Comparison of ENCODE assay signal across 8 cellular contexts in the genomic region with DNA sequence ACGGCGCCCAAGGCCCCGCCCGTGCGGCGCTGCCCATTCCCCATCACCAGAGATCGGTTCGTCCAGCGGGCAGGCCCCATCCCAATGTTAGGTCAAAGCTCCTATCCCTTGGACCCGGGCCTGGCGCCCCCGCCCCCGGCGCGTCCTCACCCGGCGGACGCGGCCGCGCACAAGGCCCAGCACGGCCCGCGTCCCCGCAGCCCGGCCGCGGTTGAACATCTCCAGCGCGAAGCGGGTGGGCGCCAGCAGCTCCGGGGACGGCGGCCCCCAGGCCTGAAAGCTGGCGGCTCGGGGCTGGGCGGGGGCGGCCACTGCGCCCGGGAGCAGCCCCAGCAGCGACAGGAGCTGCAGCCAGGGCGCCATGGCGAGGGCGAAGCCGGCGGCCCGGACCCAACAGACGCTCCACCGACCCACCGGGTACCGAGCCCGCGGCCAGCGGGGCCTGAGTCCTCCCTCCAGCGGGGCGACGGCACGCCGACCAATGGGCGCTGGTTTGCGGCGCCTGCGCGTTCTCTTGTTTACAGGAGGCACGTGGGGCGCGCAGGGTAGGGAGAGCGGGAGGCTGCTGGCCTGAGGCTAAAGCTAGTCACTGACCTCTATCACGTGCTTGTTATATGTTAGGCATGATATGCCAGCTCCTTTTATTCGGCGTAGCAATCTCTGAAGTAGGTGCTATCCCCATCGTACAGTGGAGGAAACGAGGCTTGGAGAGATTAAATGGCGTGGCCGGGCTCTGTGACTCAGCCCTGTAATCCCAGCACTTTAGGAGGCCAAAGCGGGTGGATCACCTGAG. TPM values are rescaled to one million over a fixed set of nuclear protein-coding genes. Genes with fewer than 3 reads are reported as not detected.
DNase-seq lines count a peak whose midpoint lies in the region; ATAC-seq and TF ChIP-seq lines count a peak whose summit lies in the region.

A gene (minus strand): TSS at position 483 of the 793 bp plus-strand sequence. CDS start 120 bp downstream, at position 363.

- no peak within 1 kb of the TSS for H3K4ac ChIP-seq in mesenchymal stem cell (ENCODE audit: low read depth in 1 of 2, low read length in 2 of 2)

- no peak within 1 kb of the TSS for H3K14ac ChIP-seq in mesenchymal stem cell (ENCODE audit: low read length in 2 of 2)

- peak within 1 kb of the TSS; percentile 43 for H4K8ac ChIP-seq in mesenchymal stem cell (ENCODE audit: low read length)

- no peak within 1 kb of the TSS for H2BK15ac ChIP-seq in mesenchymal stem cell (ENCODE audit: low read depth, poor library complexity, severe bottlenecking)

- peak within 1 kb of the TSS; percentile 73 for H3K9ac ChIP-seq in mesenchymal stem cell (ENCODE audit: low read length)

- H3K79me1 ChIP-seq in mesenchymal stem cell (replicated peaks; ENCODE audit: low read length, poor library complexity, severe bottlenecking), result no peaks in the 10 kb centered on the region

- no peak within 1 kb of the TSS for H3K23ac ChIP-seq in mesenchymal stem cell (ENCODE audit: low read length in 2 of 2)

- peaks cover 0 to 17% of the 10 kb centered on the region in 2 experiments for H3K36me3 ChIP-seq in mesenchymal stem cell (ENCODE audit: control insufficient read depth in 1 of 2, insufficient read depth in 2 of 2, low read depth in 1 of 2, low read length in 2 of 2)

- no peak within 1 kb of the TSS for H4K91ac ChIP-seq in mesenchymal stem cell (ENCODE audit: low read length)

- H2BK120ac ChIP-seq in mesenchymal stem cell (ENCODE audit: low read depth, low read length), result no peak within 1 kb of the TSS

- no peak within 1 kb of the TSS for H2BK12ac ChIP-seq in mesenchymal stem cell (ENCODE audit: low read length in 2 of 2)

- H2AK5ac ChIP-seq in mesenchymal stem cell (ENCODE audit: low read length, severe bottlenecking), result no peak within 1 kb of the TSS

- H2AFZ ChIP-seq in mesenchymal stem cell (ENCODE audit: low read depth, low read length), result no peak within 1 kb of the TSS

- no peak for TF ChIP-seq CTCF in AG04450 (IDR thresholded peaks at IDR 0.05; ENCODE audit: low read depth, low read length)

- H3K9me3 ChIP-seq in AG04450 (ENCODE audit: control insufficient read depth, insufficient read depth, low read length), result no peaks in the 10 kb centered on the region
- H3K9me3 ChIP-seq in mesenchymal stem cell (ENCODE audit: control insufficient read depth, low read length), result no peaks in the 10 kb centered on the region

- ATAC-seq in GM18520 (IDR thresholded peaks at IDR 0.05; ENCODE audit: unreplicated experiment), result no peak

- POLR2A ChIA-PET in AG04450 (lab: Yijun Ruan, JAX), result interaction anchor here (0.5 to 1.2 kb wide), 7 partner anchors 22 to 116 kb away, joined by 3 to 6 read pairs (median 4); a partner anchor contains a TSS

- DNase-seq in AG04450 (ENCODE audit: low read depth, low spot score), result peak; percentile 24
- DNase-seq in H4 (ENCODE audit: low spot score), result peak; percentile 47
- DNase-seq in NCI-H510A treated with DMSO at 0.1 percent for 48 hours (lab: John Stamatoyannopoulos, UW), result peak; percentile 76
- peak; percentile 13 to 43 for DNase-seq in activated CD8-positive, alpha-beta memory T cell treated with anti-CD3 and anti-CD28 coated beads for 4 hours (ENCODE audit: low read depth in 2 of 2)
- DNase-seq in effector CD8-positive, alpha-beta T cell (lab: John Stamatoyannopoulos, UW), result peak; percentile 69
- no peak for DNase-seq in mesenchymal stem cell
- DNase-seq in stimulated activated CD8-positive, alpha-beta memory T cell treated with anti-CD3 and anti-CD28 coated beads, Interleukin-15, amount 100 ng/mL, for 48 hours (ENCODE audit: low read depth in 2 of 2), result peak; percentile 55

- CTCF ChIA-PET in AG04450 (lab: Charles Lee), result interaction anchor here (0.6 to 2.0 kb wide), 5 partner anchors 9 to 267 kb away, joined by 3 to 10 read pairs (median 3); no protein-coding TSS in a partner anchor

- WGBS in mesenchymal stem cell, result 96% methylated on average over 77 of the region's 77 CpGs

- no peak within 1 kb of the TSS for H2BK5ac ChIP-seq in mesenchymal stem cell (ENCODE audit: low read depth, low read length, poor library complexity, severe bottlenecking)

- H3K4me1 ChIP-seq in mesenchymal stem cell (ENCODE audit: control insufficient read depth, insufficient read depth, low read depth, low read length), result no peaks in the 10 kb centered on the region

- H3K4me3 ChIP-seq in AG04450 (ENCODE audit: low read depth, low read length) (peak within 1 kb of the TSS; percentile 56), mesenchymal stem cell (ENCODE audit: insufficient read depth in 1 of 2, low read depth in 1 of 2, low read length in 2 of 2) (peak within 1 kb of the TSS in 1 of 2 experiments; percentile 75)

- peaks cover 4% of the 10 kb centered on the region for H3K27me3 ChIP-seq in AG04450 (ENCODE audit: control insufficient read depth, insufficient read depth, low read length)
- H3K27me3 ChIP-seq in mesenchymal stem cell (ENCODE audit: control insufficient read depth in 1 of 2, insufficient read depth in 1 of 2, low read length in 2 of 2), result peaks cover 0 to 5% of the 10 kb centered on the region in 2 experiments

- H3K4me2 ChIP-seq in mesenchymal stem cell (ENCODE audit: low read length, poor library complexity, severe bottlenecking), result no peak within 1 kb of the TSS

- no peak within 1 kb of the TSS for H3K18ac ChIP-seq in mesenchymal stem cell (ENCODE audit: low read depth in 1 of 2, low read length in 2 of 2)

- H3K27ac ChIP-seq in AG04450 (ENCODE audit: low read depth, low read length) (no peak within 1 kb of the TSS), mesenchymal stem cell (ENCODE audit: low read length, poor library complexity, severe bottlenecking) (no peak within 1 kb of the TSS)

RNA-seq across cellular contexts. Expression of the gene that starts here (rescaled TPM):
- polyA plus RNA-seq in AG04450 (2011; rRNA removed), result 24.3 and 28.1 TPM in 2 replicates
- 8.9 and 9.9 TPM in 2 replicates for polyA minus RNA-seq in AG04450 (2011; rRNA and poly(A)+ RNA removed)
- 9.1 and 11.3 TPM in 2 replicates for total RNA-seq in H4 (2014; rRNA removed; shearing (Covaris generic))
- not detected for polyA plus RNA-seq in mesenchymal stem cell (2013, experiment 1 of 2)
- not detected for polyA plus RNA-seq in mesenchymal stem cell (2013, experiment 2 of 2)
